ENCODE assay signal across 21 cellular contexts in genomic region chr11:129967996-129968395, GRCh38.
"Had no signal": no experiment of that assay in that cellular context is flagged by ENCODE, and none has a peak within 500 bp of the region (broad histone marks: within the 10 kb centered on the region; RNA-seq: fewer than 3 reads in every experiment).

No MANE protein-coding gene starts in this region.

- H3K9me3 Mint-ChIP-seq: activated CD8-positive, alpha-beta T cell treated with anti-CD3 and anti-CD28 coated beads for 36 hours; activated naive CD4-positive, alpha-beta T cell treated with anti-CD3 and anti-CD28 coated beads, Interleukin-2, amount 50 U/mL, for 24 hours; activated T-cell treated with anti-CD3 and anti-CD28 coated beads, Interleukin-2, amount 50 U/mL, for 4 hours; central memory CD8-positive, alpha-beta T cell; neural crest cell; stimulated activated naive CD8-positive, alpha-beta T cell treated with anti-CD3 and anti-CD28 coated beads, Interleukin-15, amount 100 ng/mL, for 72 hours had no signal

- ATAC-seq: activated CD8-positive, alpha-beta T cell treated with anti-CD3 and anti-CD28 coated beads for 36 hours; activated T-cell treated with anti-CD3 and anti-CD28 coated beads, Interleukin-2, amount 50 U/mL, for 4 hours; heart left ventricle; stimulated activated naive CD8-positive, alpha-beta T cell treated with anti-CD3 and anti-CD28 coated beads, Interleukin-15, amount 100 ng/mL, for 72 hours; WTC11 had no signal

- H3K4me1 ChIP-seq: testis had no signal

- DNase-seq: activated CD4-positive, alpha-beta T cell treated with anti-CD3 and anti-CD28 coated beads for 48 hours; activated CD8-positive, alpha-beta T cell treated with anti-CD3 and anti-CD28 coated beads for 36 hours; activated effector memory CD4-positive, alpha-beta T cell treated with anti-CD3 and anti-CD28 coated beads, Interleukin-2, amount 50 U/mL, for 16 hours; activated T-cell treated with anti-CD3 and anti-CD28 coated beads, Interleukin-2, amount 50 U/mL, for 4 hours; brain microvascular endothelial cell; cortex of kidney; effector memory CD4-positive, alpha-beta T cell; heart left ventricle; midbrain; ovary; stimulated activated CD4-positive, alpha-beta T cell treated with anti-CD3 and anti-CD28 coated beads, Interleukin-1b, Interleukin-23, amount 100 ng/mL, for 48 hours; stimulated activated naive CD8-positive, alpha-beta T cell treated with anti-CD3 and anti-CD28 coated beads, Interleukin-15, amount 100 ng/mL, for 72 hours; testis; upper lobe of right lung had no signal

- H3K4me3 ChIP-seq: adrenal gland, heart left ventricle, lung, ovary, testis, upper lobe of right lung had no signal

- H3K4me3 Mint-ChIP-seq: activated CD8-positive, alpha-beta T cell treated with anti-CD3 and anti-CD28 coated beads for 36 hours; activated naive CD4-positive, alpha-beta T cell treated with anti-CD3 and anti-CD28 coated beads, Interleukin-2, amount 50 U/mL, for 24 hours; activated T-cell treated with anti-CD3 and anti-CD28 coated beads, Interleukin-2, amount 50 U/mL, for 4 hours; central memory CD8-positive, alpha-beta T cell; neural crest cell; stimulated activated naive CD8-positive, alpha-beta T cell treated with anti-CD3 and anti-CD28 coated beads, Interleukin-15, amount 100 ng/mL, for 72 hours; WTC11 had no signal

- H3K27me3 ChIP-seq: adrenal gland, brain microvascular endothelial cell, heart left ventricle, ovary, testis, upper lobe of right lung had no signal

- H3K9me3 ChIP-seq: adrenal gland, heart left ventricle, ovary, testis, upper lobe of right lung had no signal

- H3K27ac Mint-ChIP-seq: activated CD8-positive, alpha-beta T cell treated with anti-CD3 and anti-CD28 coated beads for 36 hours; activated naive CD4-positive, alpha-beta T cell treated with anti-CD3 and anti-CD28 coated beads, Interleukin-2, amount 50 U/mL, for 24 hours; WTC11 had no signal

- H3K27ac ChIP-seq: adrenal gland, brain microvascular endothelial cell, epithelial cell of prostate, heart left ventricle, ovary, testis, upper lobe of right lung had no signal

- H3K36me3 ChIP-seq: adrenal gland, brain microvascular endothelial cell, heart left ventricle, ovary, upper lobe of right lung had no signal

- H3K27me3 Mint-ChIP-seq: activated CD8-positive, alpha-beta T cell treated with anti-CD3 and anti-CD28 coated beads for 36 hours; activated naive CD4-positive, alpha-beta T cell treated with anti-CD3 and anti-CD28 coated beads, Interleukin-2, amount 50 U/mL, for 24 hours; central memory CD8-positive, alpha-beta T cell; stimulated activated naive CD8-positive, alpha-beta T cell treated with anti-CD3 and anti-CD28 coated beads, Interleukin-15, amount 100 ng/mL, for 72 hours had no signal
